8 cellular contexts compared by ENCODE assay signal in genomic region chr3:107064445-107065060, GRCh38.
DNase-seq lines count a peak whose midpoint lies in the region; ATAC-seq and TF ChIP-seq lines count a peak whose summit lies in the region.

No MANE protein-coding gene starts in this region.

- in situ Hi-C loops in transverse colon (cut with MboI; ENCODE audit: low pct_ligation_motif_present in 1 of 4, low pct_unique_long_range_greater_than_20kb in 1 of 4, low sequenced_read_pairs in 3 of 4): no loop called here

- CTCF ChIA-PET in OCI-LY7 (lab: Charles Lee; ENCODE audit: unreplicated experiment): no interaction called here

- no peak overlapping the region for H3K4me2 ChIP-seq in OCI-LY7 (ENCODE audit: low read length)

- H3K27me3 ChIP-seq in transverse colon: no peaks in the 10 kb centered on the region

- no peak for TF ChIP-seq POLR2A in transverse colon (IDR thresholded peaks at IDR 0.05)

- peak; percentile 95 for TF ChIP-seq CTCF in OCI-LY7 (conservative IDR thresholded peaks at IDR 0.05; ENCODE audit: low read length)
- TF ChIP-seq CTCF in transverse colon (IDR thresholded peaks at IDR 0.05): peak; percentile 42 to 78 (median 73)

- no peak overlapping the region for H2AFZ ChIP-seq in OCI-LY7 (ENCODE audit: low read length)

- H3K36me3 ChIP-seq in OCI-LY7 (ENCODE audit: insufficient read depth, low read length) (no peaks in the 10 kb centered on the region), transverse colon (no peaks in the 10 kb centered on the region)

- no peaks in the 10 kb centered on the region for H3K4me1 ChIP-seq in OCI-LY7 (ENCODE audit: insufficient read depth, low read length, poor library complexity, severe bottlenecking)
- H3K4me1 ChIP-seq in transverse colon: no peaks in the 10 kb centered on the region

- peaks cover 18% of the 10 kb centered on the region for H3K4me1 Mint-ChIP-seq in activated T-cell treated with anti-CD3 and anti-CD28 coated beads, Interleukin-2, amount 50 U/mL, for 24 hours (ENCODE audit: low read depth)

- H3K27ac Mint-ChIP-seq in activated T-cell treated with anti-CD3 and anti-CD28 coated beads, Interleukin-2, amount 50 U/mL, for 24 hours: no peak overlapping the region

- H3K4me3 Mint-ChIP-seq in activated T-cell treated with anti-CD3 and anti-CD28 coated beads, Interleukin-2, amount 50 U/mL, for 24 hours: no peak overlapping the region

- 15 to 19% methylated on average over 2 to 8 of the region's 8 CpGs for WGBS in transverse colon (ENCODE audit: low coverage in 1 of 2), 2 donors

- DNase-seq in ELR (ENCODE audit: low read depth): peak; percentile 81
- DNase-seq in Jurkat, Clone E6-1 (ENCODE audit: low read depth, low spot score): peak; percentile 93
- DNase-seq in OCI-LY7 (ENCODE audit: low spot score): peak; percentile 73
- peak; percentile 53 for DNase-seq in activated T-cell treated with anti-CD3 and anti-CD28 coated beads, Interleukin-2, amount 50 U/mL, for 24 hours
- DNase-seq in fibroblast of the conjunctiva (ENCODE audit: low read depth): peak; percentile 71
- DNase-seq in non-pigmented ciliary epithelial cell (ENCODE audit: low read depth): peak; percentile 48
- peak; percentile 51 for DNase-seq in transverse colon

- H3K9me2 ChIP-seq in OCI-LY7 (ENCODE audit: insufficient read depth, low read length): no peaks in the 10 kb centered on the region

- H3K9me3 Mint-ChIP-seq in activated T-cell treated with anti-CD3 and anti-CD28 coated beads, Interleukin-2, amount 50 U/mL, for 24 hours: no peaks in the 10 kb centered on the region

- no TSS peak for BruUV-seq in OCI-LY7 (replicated peaks; lab: Mats Ljungman, UMichigan)

- no peaks in the 10 kb centered on the region for H3K36me3 Mint-ChIP-seq in activated T-cell treated with anti-CD3 and anti-CD28 coated beads, Interleukin-2, amount 50 U/mL, for 24 hours (ENCODE audit: low read depth)

- H4K20me1 ChIP-seq in OCI-LY7 (ENCODE audit: insufficient read depth, low read length): no peaks in the 10 kb centered on the region

- H3K79me2 ChIP-seq in OCI-LY7 (ENCODE audit: insufficient read depth, low read depth, low read length): no peaks in the 10 kb centered on the region

- peak overlapping the region; percentile 18 for H3K4me3 ChIP-seq in Jurkat, Clone E6-1 (ENCODE audit: low read length)
- no peak overlapping the region for H3K4me3 ChIP-seq in OCI-LY7 (ENCODE audit: low read depth, low read length, poor library complexity, severe bottlenecking)
- H3K4me3 ChIP-seq in transverse colon: no peak overlapping the region

- H3K9me3 ChIP-seq in OCI-LY7 (ENCODE audit: low read length) (no peaks in the 10 kb centered on the region), transverse colon (no peaks in the 10 kb centered on the region)

- no peak for TF ChIP-seq EP300 in transverse colon (IDR thresholded peaks at IDR 0.05; ENCODE audit: low read depth)

- POLR2A ChIA-PET in OCI-LY7 (lab: Charles Lee): interaction anchor here (0.6 kb wide), 1 partner anchor 41 kb away, joined by 4 read pairs; no protein-coding TSS in a partner anchor

- intact Hi-C loops in OCI-LY7 (cut with micrococcal nuclease; ENCODE audit: unreplicated experiment) (loop anchor here (2.0 to 10.0 kb wide), 2 partner anchors 240 to 440 kb away; no protein-coding TSS in a partner anchor), transverse colon (cut with DNase I; ENCODE audit: low total_unique reads) (no loop called here)

- peak; percentile 93 for ATAC-seq in GM21786 (IDR thresholded peaks at IDR 0.05; ENCODE audit: unreplicated experiment)

- H3K27me3 Mint-ChIP-seq in activated T-cell treated with anti-CD3 and anti-CD28 coated beads, Interleukin-2, amount 50 U/mL, for 24 hours: peaks cover 24% of the 10 kb centered on the region

- H3K27ac ChIP-seq in OCI-LY7 (ENCODE audit: low read depth, low read length, poor library complexity, severe bottlenecking) (no peak overlapping the region), transverse colon (no peak overlapping the region)
